Comparison of ENCODE assay signal across 25 cellular contexts in genomic region chr2:149420053-149420963, GRCh38.
DNase-seq lines count a peak whose midpoint lies in the region; TF ChIP-seq lines count a peak whose summit lies in the region.
"Had no signal": no experiment of that assay in that cellular context is flagged by ENCODE, and none has a peak within 500 bp of the region (broad histone marks: within the 10 kb centered on the region; RNA-seq: fewer than 3 reads in every experiment).

No MANE protein-coding gene starts in this region.

- H3K27ac Mint-ChIP-seq in mesothelial cell of epicardium = peak overlapping the region; percentile 45
- H3K27ac Mint-ChIP-seq: activated CD8-positive, alpha-beta T cell treated with anti-CD3 and anti-CD28 coated beads for 36 hours; dendritic cell treated with granulocyte-macrophage colony-stimulating factor and Interleukin-4, amounts not matched to agents 40 ng/mL and 50 ng/mL, for 4 days; neural progenitor cell; stimulated activated naive B cell treated with anti-CD40 and anti-IgM and Interleukin-4, amounts not matched to agents 10 μg/mL and 1 μg/mL and 100 μg/mL, for 72 hours; T-helper 2 cell treated with Interferon-gamma antibody and Interleukin-4, amounts not matched to agents 5 μg/mL and 100 μg/mL, for 36 hours had no signal

- no peaks in the 10 kb centered on the region for H3K27me3 Mint-ChIP-seq in mesothelial cell of epicardium (ENCODE audit: low read depth)
- H3K27me3 Mint-ChIP-seq: dendritic cell treated with granulocyte-macrophage colony-stimulating factor and Interleukin-4, amounts not matched to agents 40 ng/mL and 50 ng/mL, for 4 days had no signal

- H3K4me3 Mint-ChIP-seq in mesothelial cell of epicardium = no peak overlapping the region
- H3K4me3 Mint-ChIP-seq: activated CD8-positive, alpha-beta T cell treated with anti-CD3 and anti-CD28 coated beads for 36 hours; CD8-positive, alpha-beta memory T cell; dendritic cell treated with granulocyte-macrophage colony-stimulating factor and Interleukin-4, amounts not matched to agents 40 ng/mL and 50 ng/mL, for 4 days; neural progenitor cell; stimulated activated naive B cell treated with anti-CD40 and anti-IgM and Interleukin-4, amounts not matched to agents 10 μg/mL and 1 μg/mL and 100 μg/mL, for 72 hours; T-helper 2 cell treated with Interferon-gamma antibody and Interleukin-4, amounts not matched to agents 5 μg/mL and 100 μg/mL, for 36 hours had no signal

- H3K4me3 ChIP-seq in fibroblast of villous mesenchyme (ENCODE audit: low read depth, low read length) = no peak overlapping the region
- H3K4me3 ChIP-seq: neural progenitor cell, skin epidermis had no signal

- H3K36me3 Mint-ChIP-seq in mesothelial cell of epicardium = peaks cover 9% of the 10 kb centered on the region
- H3K36me3 Mint-ChIP-seq: CD8-positive, alpha-beta memory T cell; neural progenitor cell; stimulated activated naive B cell treated with anti-CD40 and anti-IgM and Interleukin-4, amounts not matched to agents 10 μg/mL and 1 μg/mL and 100 μg/mL, for 72 hours had no signal

- DNase-seq in NCI-H510A treated with DMSO at 0.1 percent for 48 hours (lab: John Stamatoyannopoulos, UW) = peak; percentile 1
- DNase-seq in NCI-H510A (lab: John Stamatoyannopoulos, UW) = no peak
- peak; percentile 64 for DNase-seq in fibroblast of villous mesenchyme (ENCODE audit: low read depth)
- no peak for DNase-seq in mesothelial cell of epicardium (ENCODE audit: low spot score in 2 of 2, unreplicated experiment in 2 of 2)
- no peak for DNase-seq in 8988T
- DNase-seq in activated CD8-positive, alpha-beta memory T cell treated with anti-CD3 and anti-CD28 coated beads, Interleukin-2, amount 50 U/mL, for 4 hours = no peak
- DNase-seq in NCI-H774 (lab: John Stamatoyannopoulos, UW) = no peak
- no peak for DNase-seq in dedifferentiated amniotic fluid mesenchymal stem cell (ENCODE audit: extremely low spot score)
- DNase-seq: activated CD8-positive, alpha-beta T cell treated with anti-CD3 and anti-CD28 coated beads for 36 hours; activated naive CD4-positive, alpha-beta T cell; amniotic stem cell; CD8-positive, alpha-beta memory T cell; glutamatergic neuron; left cardiac atrium; NCI-H1092; NCI-H2081; NCI-H524; posterior cingulate gyrus; RPMI8226; stimulated activated CD4-positive, alpha-beta T cell treated with anti-CD3 and anti-CD28 coated beads, Interleukin-2, amount 100 ng/mL, for 48 hours; stimulated activated naive B cell treated with anti-CD40 and anti-IgM and Interleukin-4, amounts not matched to agents 10 μg/mL and 1 μg/mL and 100 μg/mL, for 72 hours had no signal

- TF ChIP-seq CTCF in fibroblast of villous mesenchyme (IDR thresholded peaks at IDR 0.05; ENCODE audit: insufficient read depth, low read depth, low read length) = no peak
- no peak for TF ChIP-seq CTCF in mesothelial cell of epicardium (IDR thresholded peaks at IDR 0.05; ENCODE audit: unreplicated experiment)

- H3K4me1 Mint-ChIP-seq in mesothelial cell of epicardium = peaks cover 37% of the 10 kb centered on the region
- H3K4me1 Mint-ChIP-seq: CD8-positive, alpha-beta memory T cell; stimulated activated naive B cell treated with anti-CD40 and anti-IgM and Interleukin-4, amounts not matched to agents 10 μg/mL and 1 μg/mL and 100 μg/mL, for 72 hours had no signal

- H3K9me3 Mint-ChIP-seq in mesothelial cell of epicardium = no peaks in the 10 kb centered on the region
- H3K9me3 Mint-ChIP-seq: activated CD8-positive, alpha-beta T cell treated with anti-CD3 and anti-CD28 coated beads for 36 hours; CD8-positive, alpha-beta memory T cell; dendritic cell treated with granulocyte-macrophage colony-stimulating factor and Interleukin-4, amounts not matched to agents 40 ng/mL and 50 ng/mL, for 4 days; neural progenitor cell; stimulated activated naive B cell treated with anti-CD40 and anti-IgM and Interleukin-4, amounts not matched to agents 10 μg/mL and 1 μg/mL and 100 μg/mL, for 72 hours; T-helper 2 cell treated with Interferon-gamma antibody and Interleukin-4, amounts not matched to agents 5 μg/mL and 100 μg/mL, for 36 hours had no signal

Comparison
In these comparisons a context has a peak if more than half of its experiments do, and no peak if none do; other contexts are left out.
1. DNase-seq: peak in NCI-H510A treated with DMSO at 0.1 percent for 48 hours (single experiment) and fibroblast of villous mesenchyme (single experiment); none in NCI-H510A (single experiment), mesothelial cell of epicardium (0 of 2), 8988T (single experiment), activated CD8-positive, alpha-beta memory T cell treated with anti-CD3 and anti-CD28 coated beads, Interleukin-2, amount 50 U/mL, for 4 hours (single experiment), NCI-H774 (single experiment) and dedifferentiated amniotic fluid mesenchymal stem cell (single experiment).